ENCODE assay signal across 39 cellular contexts in the genomic region with DNA sequence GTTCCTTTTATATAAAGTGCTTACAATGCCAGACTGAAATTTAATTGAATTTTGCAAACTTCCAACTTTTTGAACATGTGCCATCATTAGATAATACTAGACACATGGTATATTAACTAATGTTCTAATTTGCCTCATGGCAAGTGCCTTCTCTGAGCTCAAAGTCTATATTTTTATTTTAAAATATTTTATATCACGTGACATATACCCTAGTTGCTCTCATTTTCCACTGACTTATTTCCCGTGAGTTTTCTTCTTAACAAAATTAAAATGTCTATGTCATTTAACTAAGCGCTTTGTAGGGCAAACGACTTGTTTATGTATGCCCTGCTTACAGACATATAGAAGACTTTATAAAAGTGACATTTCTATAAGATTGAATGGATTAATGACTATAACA.
"Had no signal": no experiment of that assay in that cellular context is flagged by ENCODE, and none has a peak within 500 bp of the region (broad histone marks: within the 10 kb centered on the region; RNA-seq: fewer than 3 reads in every experiment).

No MANE protein-coding gene starts in this region.

- FAIRE-seq: bronchial epithelial cell, TTC549 had no signal

- H3K4me1 ChIP-seq: ascending aorta had no signal

- H3K27me3 Mint-ChIP-seq: activated CD4-positive, alpha-beta memory T cell treated with anti-CD3 and anti-CD28 coated beads, Interleukin-2, amount 10 ng/mL, durations not matched to agents 7 days and 5 days; activated CD4-positive, alpha-beta T cell treated with anti-CD3 and anti-CD28 coated beads for 36 hours; activated CD4-positive, alpha-beta T cell treated with anti-CD3 and anti-CD28 coated beads, Interleukin-2, amount 10 ng/mL, durations not matched to agents 7 days and 5 days; activated CD8-positive, alpha-beta memory T cell treated with anti-CD3 and anti-CD28 coated beads, Interleukin-2, amount 10 ng/mL, durations not matched to agents 7 days and 5 days; activated naive CD4-positive, alpha-beta T cell treated with anti-CD3 and anti-CD28 coated beads, Interleukin-2, amount 10 ng/mL, durations not matched to agents 7 days and 5 days; activated naive CD4-positive, alpha-beta T cell treated with anti-CD3 and anti-CD28 coated beads, Interleukin-2, amount 50 U/mL, for 24 hours; activated naive CD8-positive, alpha-beta T cell; activated naive CD8-positive, alpha-beta T cell treated with anti-CD3 and anti-CD28 coated beads, Interleukin-2, amount 10 ng/mL, durations not matched to agents 7 days and 5 days; activated naive CD8-positive, alpha-beta T cell treated with anti-CD3 and anti-CD28 coated beads, Interleukin-2, amount 50 U/mL, for 24 hours; activated T-cell treated with anti-CD3 and anti-CD28 coated beads, Interleukin-2, amount 50 U/mL, for 24 hours; brain; central memory CD8-positive, alpha-beta T cell had no signal

- H3K36me3 Mint-ChIP-seq: activated CD8-positive, alpha-beta memory T cell treated with anti-CD3 and anti-CD28 coated beads, Interleukin-2, amount 10 ng/mL, durations not matched to agents 7 days and 5 days; activated naive CD4-positive, alpha-beta T cell treated with anti-CD3 and anti-CD28 coated beads, Interleukin-2, amount 10 ng/mL, durations not matched to agents 7 days and 5 days; activated naive CD4-positive, alpha-beta T cell treated with anti-CD3 and anti-CD28 coated beads, Interleukin-2, amount 50 U/mL, for 24 hours; activated naive CD8-positive, alpha-beta T cell; activated naive CD8-positive, alpha-beta T cell treated with anti-CD3 and anti-CD28 coated beads, Interleukin-2, amount 10 ng/mL, durations not matched to agents 7 days and 5 days; brain; WTC11 had no signal

- H3K27ac ChIP-seq: ascending aorta, cardiac muscle cell, WERI-Rb-1 had no signal

- H3K4me1 Mint-ChIP-seq: activated CD4-positive, alpha-beta memory T cell treated with anti-CD3 and anti-CD28 coated beads, Interleukin-2, amount 10 ng/mL, durations not matched to agents 7 days and 5 days; activated CD4-positive, alpha-beta T cell treated with anti-CD3 and anti-CD28 coated beads for 36 hours; activated CD4-positive, alpha-beta T cell treated with anti-CD3 and anti-CD28 coated beads, Interleukin-2, amount 10 ng/mL, durations not matched to agents 7 days and 5 days; activated CD8-positive, alpha-beta memory T cell treated with anti-CD3 and anti-CD28 coated beads, Interleukin-2, amount 10 ng/mL, durations not matched to agents 7 days and 5 days; activated naive CD4-positive, alpha-beta T cell treated with anti-CD3 and anti-CD28 coated beads, Interleukin-2, amount 10 ng/mL, durations not matched to agents 7 days and 5 days; activated naive CD4-positive, alpha-beta T cell treated with anti-CD3 and anti-CD28 coated beads, Interleukin-2, amount 50 U/mL, for 24 hours; activated naive CD8-positive, alpha-beta T cell treated with anti-CD3 and anti-CD28 coated beads, Interleukin-2, amount 10 ng/mL, durations not matched to agents 7 days and 5 days; activated naive CD8-positive, alpha-beta T cell treated with anti-CD3 and anti-CD28 coated beads, Interleukin-2, amount 50 U/mL, for 24 hours; central memory CD8-positive, alpha-beta T cell had no signal

- H3K36me3 ChIP-seq: ascending aorta, cardiac muscle cell, WERI-Rb-1 had no signal

- H3K9me3 ChIP-seq: ascending aorta had no signal

- DNase-seq: activated CD4-positive, alpha-beta memory T cell treated with anti-CD3 and anti-CD28 coated beads, Interleukin-2, amount 10 ng/mL, durations not matched to agents 7 days and 5 days; activated CD4-positive, alpha-beta T cell treated with anti-CD3 and anti-CD28 coated beads for 1 hour; activated CD4-positive, alpha-beta T cell treated with anti-CD3 and anti-CD28 coated beads for 36 hours; activated CD4-positive, alpha-beta T cell treated with anti-CD3 and anti-CD28 coated beads for 48 hours; activated CD4-positive, alpha-beta T cell treated with anti-CD3 and anti-CD28 coated beads, Interleukin-2, amount 10 ng/mL, durations not matched to agents 7 days and 5 days; activated CD4-positive, alpha-beta T cell treated with anti-CD3 and anti-CD28 coated beads, Interleukin-2, amount 50 U/mL, for 48 hours; activated CD4-positive, CD25-positive, alpha-beta regulatory T cell; activated CD8-positive, alpha-beta memory T cell treated with anti-CD3 and anti-CD28 coated beads for 24 hours; activated CD8-positive, alpha-beta memory T cell treated with anti-CD3 and anti-CD28 coated beads, Interleukin-2, amount 10 ng/mL, durations not matched to agents 7 days and 5 days; activated CD8-positive, alpha-beta memory T cell treated with anti-CD3 and anti-CD28 coated beads, Interleukin-2, amount 50 U/mL, for 48 hours; activated CD8-positive, alpha-beta T cell treated with anti-CD3 and anti-CD28 coated beads, Interleukin-2, amount 10 ng/mL, durations not matched to agents 7 days and 5 days; activated effector memory CD4-positive, alpha-beta T cell treated with Interleukin-2 at 50 U/mL for 16 hours; activated gamma-delta T cell; activated naive CD4-positive, alpha-beta T cell treated with anti-CD3 and anti-CD28 coated beads, Interleukin-2, amount 10 ng/mL, durations not matched to agents 7 days and 5 days; activated naive CD4-positive, alpha-beta T cell treated with Interleukin-2 at 50 U/mL for 16 hours; activated naive CD8-positive, alpha-beta T cell treated with anti-CD3 and anti-CD28 coated beads, Interleukin-2, amount 10 ng/mL, durations not matched to agents 7 days and 5 days; activated naive CD8-positive, alpha-beta T cell treated with anti-CD3 and anti-CD28 coated beads, Interleukin-2, amount 50 U/mL, for 24 hours; activated T-cell treated with anti-CD3 and anti-CD28 coated beads, Interleukin-2, amount 50 U/mL, for 24 hours; activated T-cell treated with anti-CD3 and anti-CD28 coated beads, Interleukin-2, amount 50 U/mL, for 48 hours; amygdala; anterior cingulate cortex; caudate nucleus; cerebellar nuclear complex; T-helper 2 cell; T-helper 9 cell; WERI-Rb-1 had no signal

- ATAC-seq: activated CD4-positive, alpha-beta T cell treated with anti-CD3 and anti-CD28 coated beads for 36 hours; activated CD4-positive, CD25-positive, alpha-beta regulatory T cell treated with anti-CD3 and anti-CD28 coated beads, Interleukin-2, amount 50 U/mL, for 24 hours; activated CD8-positive, alpha-beta memory T cell treated with anti-CD3 and anti-CD28 coated beads, Interleukin-2, amount 10 ng/mL, durations not matched to agents 7 days and 5 days; activated CD8-positive, alpha-beta T cell treated with anti-CD3 and anti-CD28 coated beads, Interleukin-2, amount 10 ng/mL, durations not matched to agents 7 days and 5 days; activated naive CD8-positive, alpha-beta T cell treated with anti-CD3 and anti-CD28 coated beads, Interleukin-2, amount 50 U/mL, for 24 hours; WTC11 had no signal

- H3K9me3 Mint-ChIP-seq: activated naive CD4-positive, alpha-beta T cell treated with anti-CD3 and anti-CD28 coated beads, Interleukin-2, amount 50 U/mL, for 24 hours; activated naive CD8-positive, alpha-beta T cell treated with anti-CD3 and anti-CD28 coated beads, Interleukin-2, amount 10 ng/mL, durations not matched to agents 7 days and 5 days; activated naive CD8-positive, alpha-beta T cell treated with anti-CD3 and anti-CD28 coated beads, Interleukin-2, amount 50 U/mL, for 24 hours; brain; T-helper 1 cell treated with Interleukin-12 subunit alpha and Interleukin-12 subunit beta and Interleukin-4 antibody, amounts not matched to agents 30 μg/mL and 1 μg/mL, for 36 hours; WTC11 had no signal

- H3K4me3 Mint-ChIP-seq: activated CD4-positive, alpha-beta memory T cell treated with anti-CD3 and anti-CD28 coated beads, Interleukin-2, amount 10 ng/mL, durations not matched to agents 7 days and 5 days; activated CD4-positive, alpha-beta T cell treated with anti-CD3 and anti-CD28 coated beads for 36 hours; activated CD4-positive, alpha-beta T cell treated with anti-CD3 and anti-CD28 coated beads, Interleukin-2, amount 10 ng/mL, durations not matched to agents 7 days and 5 days; activated CD8-positive, alpha-beta memory T cell treated with anti-CD3 and anti-CD28 coated beads, Interleukin-2, amount 10 ng/mL, durations not matched to agents 7 days and 5 days; activated CD8-positive, alpha-beta T cell treated with anti-CD3 and anti-CD28 coated beads, Interleukin-2, amount 10 ng/mL, durations not matched to agents 7 days and 5 days; activated naive CD4-positive, alpha-beta T cell treated with anti-CD3 and anti-CD28 coated beads, Interleukin-2, amount 10 ng/mL, durations not matched to agents 7 days and 5 days; activated naive CD4-positive, alpha-beta T cell treated with anti-CD3 and anti-CD28 coated beads, Interleukin-2, amount 50 U/mL, for 24 hours; activated naive CD8-positive, alpha-beta T cell; activated naive CD8-positive, alpha-beta T cell treated with anti-CD3 and anti-CD28 coated beads, Interleukin-2, amount 10 ng/mL, durations not matched to agents 7 days and 5 days; activated naive CD8-positive, alpha-beta T cell treated with anti-CD3 and anti-CD28 coated beads, Interleukin-2, amount 50 U/mL, for 24 hours; activated T-cell treated with anti-CD3 and anti-CD28 coated beads, Interleukin-2, amount 50 U/mL, for 24 hours; brain; central memory CD8-positive, alpha-beta T cell; T-helper 1 cell treated with Interleukin-12 subunit alpha and Interleukin-12 subunit beta and Interleukin-4 antibody, amounts not matched to agents 30 μg/mL and 1 μg/mL, for 36 hours; T-helper 2 cell treated with Interferon-gamma antibody and Interleukin-4, amounts not matched to agents 5 μg/mL and 100 μg/mL, for 36 hours; WTC11 had no signal

- H3K27ac Mint-ChIP-seq: activated CD4-positive, alpha-beta memory T cell treated with anti-CD3 and anti-CD28 coated beads, Interleukin-2, amount 10 ng/mL, durations not matched to agents 7 days and 5 days; activated CD4-positive, alpha-beta T cell treated with anti-CD3 and anti-CD28 coated beads for 36 hours; activated CD4-positive, alpha-beta T cell treated with anti-CD3 and anti-CD28 coated beads, Interleukin-2, amount 10 ng/mL, durations not matched to agents 7 days and 5 days; activated CD8-positive, alpha-beta memory T cell treated with anti-CD3 and anti-CD28 coated beads, Interleukin-2, amount 10 ng/mL, durations not matched to agents 7 days and 5 days; activated CD8-positive, alpha-beta T cell treated with anti-CD3 and anti-CD28 coated beads, Interleukin-2, amount 10 ng/mL, durations not matched to agents 7 days and 5 days; activated naive CD4-positive, alpha-beta T cell treated with anti-CD3 and anti-CD28 coated beads, Interleukin-2, amount 10 ng/mL, durations not matched to agents 7 days and 5 days; activated naive CD4-positive, alpha-beta T cell treated with anti-CD3 and anti-CD28 coated beads, Interleukin-2, amount 50 U/mL, for 24 hours; activated naive CD8-positive, alpha-beta T cell; activated naive CD8-positive, alpha-beta T cell treated with anti-CD3 and anti-CD28 coated beads, Interleukin-2, amount 10 ng/mL, durations not matched to agents 7 days and 5 days; activated naive CD8-positive, alpha-beta T cell treated with anti-CD3 and anti-CD28 coated beads, Interleukin-2, amount 50 U/mL, for 24 hours; activated T-cell treated with anti-CD3 and anti-CD28 coated beads, Interleukin-2, amount 50 U/mL, for 24 hours; activated T-helper 2 cell treated with anti-CD3 and anti-CD28 coated beads, Interferon-gamma antibody, Interleukin-2, Interleukin-4, amounts not matched to agents 10 μg/mL and 5 μg/mL and 100 μg/mL, durations not matched to agents 14 hours and 24 hours and 36 hours; brain; T-helper 1 cell treated with Interleukin-12 subunit alpha and Interleukin-12 subunit beta and Interleukin-4 antibody, amounts not matched to agents 30 μg/mL and 1 μg/mL, for 36 hours; T-helper 2 cell treated with Interferon-gamma antibody and Interleukin-4, amounts not matched to agents 5 μg/mL and 100 μg/mL, for 36 hours; WTC11 had no signal

- H3K4me3 ChIP-seq: ascending aorta, cardiac muscle cell had no signal

- H3K27me3 ChIP-seq: ascending aorta, cardiac muscle cell had no signal
